In genomic region chr1:60639287-60639686, GRCh38 we compare ENCODE assay signal across 21 cellular contexts.
"Had no signal": no experiment of that assay in that cellular context is flagged by ENCODE, and none has a peak within 500 bp of the region (broad histone marks: within the 10 kb centered on the region; RNA-seq: fewer than 3 reads in every experiment).

No MANE protein-coding gene starts in this region.

- H3K27me3 ChIP-seq: brain microvascular endothelial cell, cardiac muscle cell had no signal

- DNase-seq: activated CD4-positive, alpha-beta T cell treated with anti-CD3 and anti-CD28 coated beads for 36 hours; activated CD4-positive, alpha-beta T cell treated with anti-CD3 and anti-CD28 coated beads, Interleukin-2, amount 50 U/mL, for 1 hour; activated CD8-positive, alpha-beta memory T cell treated with anti-CD3 and anti-CD28 coated beads, Interleukin-2, amount 50 U/mL, for 4 hours; activated CD8-positive, alpha-beta T cell treated with anti-CD3 and anti-CD28 coated beads for 36 hours; activated naive CD8-positive, alpha-beta T cell treated with anti-CD3 and anti-CD28 coated beads, Interleukin-2, amount 50 U/mL, for 24 hours; activated T-cell treated with anti-CD3 and anti-CD28 coated beads, Interleukin-2, amount 50 U/mL, for 72 hours; amygdala; brain microvascular endothelial cell; IMR-90; KG1; NCI-H1092; NCI-H1417; NCI-H1930; NCI-H2171; NCI-H2227 treated with DMSO at 0.1 percent for 48 hours; NCI-H446 treated with DMSO at 0.1 percent for 48 hours; NCI-H526 treated with DMSO at 0.1 percent for 48 hours; T-cell had no signal

- H3K4me3 ChIP-seq: cardiac muscle cell had no signal

- H3K27ac ChIP-seq: brain microvascular endothelial cell, cardiac muscle cell, VCaP had no signal

- H3K36me3 ChIP-seq: brain microvascular endothelial cell, cardiac muscle cell had no signal

- ATAC-seq: activated CD4-positive, alpha-beta T cell treated with anti-CD3 and anti-CD28 coated beads for 36 hours; activated CD8-positive, alpha-beta T cell treated with anti-CD3 and anti-CD28 coated beads for 36 hours; activated naive CD4-positive, alpha-beta T cell treated with anti-CD3 and anti-CD28 coated beads, Interleukin-2, amount 50 U/mL, for 72 hours; activated naive CD8-positive, alpha-beta T cell treated with anti-CD3 and anti-CD28 coated beads, Interleukin-2, amount 50 U/mL, for 24 hours; activated T-cell treated with anti-CD3 and anti-CD28 coated beads, Interleukin-2, amount 50 U/mL, for 72 hours; T-cell had no signal
